Comparison of ENCODE assay signal across 17 cellular contexts in genomic region chr22:37240240-37240940, GRCh38. TPM values are rescaled to one million over a fixed set of nuclear protein-coding genes. Genes with fewer than 3 reads are reported as not detected.
A peak's percentile ranks its signal among the peaks of the same experiment; 100 is the strongest.
DNase-seq lines count a peak whose midpoint lies in the region; ATAC-seq and TF ChIP-seq lines count a peak whose summit lies in the region.
"Had no signal": no experiment of that assay in that cellular context is flagged by ENCODE, and none has a peak within 500 bp of the region (broad histone marks: within the 10 kb centered on the region; RNA-seq: fewer than 3 reads in every experiment).

No MANE protein-coding gene starts in this region.

- peak overlapping the region; percentile 80 for H3K27ac ChIP-seq in RWPE1

- TF ChIP-seq CTCF in RWPE1 (conservative IDR thresholded peaks at IDR 0.05; ENCODE audit: low read depth), result no peak

- peaks cover 79% of the 10 kb centered on the region for H3K4me1 Mint-ChIP-seq in activated CD4-positive, alpha-beta T cell treated with anti-CD3 and anti-CD28 coated beads, Interleukin-2, amount 10 ng/mL, durations not matched to agents 7 days and 5 days
- H3K4me1 Mint-ChIP-seq in central memory CD8-positive, alpha-beta T cell, result peaks cover 91% of the 10 kb centered on the region
- peaks cover 94% of the 10 kb centered on the region for H3K4me1 Mint-ChIP-seq in stimulated activated memory B cell treated with anti-CD40 and anti-IgM and Interleukin-4, amounts not matched to agents 10 μg/mL and 1 μg/mL and 100 μg/mL, for 72 hours

- no peaks in the 10 kb centered on the region for H3K9me3 Mint-ChIP-seq in activated CD4-positive, alpha-beta T cell treated with anti-CD3 and anti-CD28 coated beads, Interleukin-2, amount 10 ng/mL, durations not matched to agents 7 days and 5 days
- no peaks in the 10 kb centered on the region for H3K9me3 Mint-ChIP-seq in central memory CD8-positive, alpha-beta T cell
- H3K9me3 Mint-ChIP-seq in stimulated activated memory B cell treated with anti-CD40 and anti-IgM and Interleukin-4, amounts not matched to agents 10 μg/mL and 1 μg/mL and 100 μg/mL, for 72 hours, result no peaks in the 10 kb centered on the region

- CTCF ChIA-PET in activated CD4-positive, alpha-beta T cell treated with anti-CD3 and anti-CD28 coated beads, Interleukin-2, amount 10 ng/mL, durations not matched to agents 7 days and 5 days (lab: Charles Lee), result interaction anchor here (0.8 to 7.3 kb wide), 5 partner anchors 9 to 93 kb away, joined by 3 to 80 read pairs (median 5); no protein-coding TSS in a partner anchor
- CTCF ChIA-PET in RWPE1 (lab: Yijun Ruan, JAX), result no interaction called here

- H3K36me3 Mint-ChIP-seq in activated CD4-positive, alpha-beta T cell treated with anti-CD3 and anti-CD28 coated beads, Interleukin-2, amount 10 ng/mL, durations not matched to agents 7 days and 5 days (ENCODE audit: low read depth), result peaks cover 81% of the 10 kb centered on the region
- H3K36me3 Mint-ChIP-seq in central memory CD8-positive, alpha-beta T cell (ENCODE audit: insufficient read depth), result peaks cover 65% of the 10 kb centered on the region
- H3K36me3 Mint-ChIP-seq in stimulated activated memory B cell treated with anti-CD40 and anti-IgM and Interleukin-4, amounts not matched to agents 10 μg/mL and 1 μg/mL and 100 μg/mL, for 72 hours, result peaks cover 66% of the 10 kb centered on the region

- POLR2A ChIA-PET in activated CD4-positive, alpha-beta T cell treated with anti-CD3 and anti-CD28 coated beads, Interleukin-2, amount 10 ng/mL, durations not matched to agents 7 days and 5 days (lab: Charles Lee), result interaction anchor here (1.3 kb wide), 1 partner anchor 10 kb away, joined by 4 read pairs; no protein-coding TSS in a partner anchor
- POLR2A ChIA-PET in RWPE1 (lab: Yijun Ruan, JAX; ENCODE audit: low non-redundant PET), result no interaction called here

- H3K4me3 Mint-ChIP-seq in activated CD4-positive, alpha-beta T cell treated with anti-CD3 and anti-CD28 coated beads, Interleukin-2, amount 10 ng/mL, durations not matched to agents 7 days and 5 days, result peak overlapping the region; percentile 99
- peak overlapping the region; percentile 94 for H3K4me3 Mint-ChIP-seq in central memory CD8-positive, alpha-beta T cell
- H3K4me3 Mint-ChIP-seq in stimulated activated memory B cell treated with anti-CD40 and anti-IgM and Interleukin-4, amounts not matched to agents 10 μg/mL and 1 μg/mL and 100 μg/mL, for 72 hours, result peak overlapping the region; percentile 98

- no peak for ATAC-seq in central memory CD8-positive, alpha-beta T cell (replicated peaks; ENCODE audit: extremely low read depth, poor library complexity, severe bottlenecking)
- no peak for ATAC-seq in stimulated activated memory B cell treated with anti-CD40 and anti-IgM and Interleukin-4, amounts not matched to agents 10 μg/mL and 1 μg/mL and 100 μg/mL, for 72 hours
- no peak for ATAC-seq in HG03280 (IDR thresholded peaks at IDR 0.05; ENCODE audit: unreplicated experiment)

- no peak for DNase-seq in activated CD4-positive, alpha-beta T cell treated with anti-CD3 and anti-CD28 coated beads, Interleukin-2, amount 10 ng/mL, durations not matched to agents 7 days and 5 days
- no peak for DNase-seq in activated CD4-positive, alpha-beta T cell treated with anti-CD3 and anti-CD28 coated beads for 48 hours
- DNase-seq in RWPE1 (ENCODE audit: low spot score), result no peak
- no peak for DNase-seq in central memory CD8-positive, alpha-beta T cell (ENCODE audit: low spot score in 2 of 2)
- DNase-seq in T-helper 9 cell, result no peak
- DNase-seq in iPS-NIHi11 (ENCODE audit: low spot score), result no peak
- DNase-seq: cerebellar nuclear complex, esophagus squamous epithelium, NCI-H187, NCI-H524, Right ventricle myocardium superior, upper lobe of left lung had no signal

- H3K27me3 Mint-ChIP-seq in activated CD4-positive, alpha-beta T cell treated with anti-CD3 and anti-CD28 coated beads, Interleukin-2, amount 10 ng/mL, durations not matched to agents 7 days and 5 days, result no peaks in the 10 kb centered on the region
- H3K27me3 Mint-ChIP-seq in central memory CD8-positive, alpha-beta T cell, result no peaks in the 10 kb centered on the region
- H3K27me3 Mint-ChIP-seq in stimulated activated memory B cell treated with anti-CD40 and anti-IgM and Interleukin-4, amounts not matched to agents 10 μg/mL and 1 μg/mL and 100 μg/mL, for 72 hours, result no peaks in the 10 kb centered on the region

- peak overlapping the region; percentile 99 for H3K27ac Mint-ChIP-seq in activated CD4-positive, alpha-beta T cell treated with anti-CD3 and anti-CD28 coated beads, Interleukin-2, amount 10 ng/mL, durations not matched to agents 7 days and 5 days
- peak overlapping the region; percentile 87 for H3K27ac Mint-ChIP-seq in central memory CD8-positive, alpha-beta T cell (ENCODE audit: low read depth)
- H3K27ac Mint-ChIP-seq in stimulated activated memory B cell treated with anti-CD40 and anti-IgM and Interleukin-4, amounts not matched to agents 10 μg/mL and 1 μg/mL and 100 μg/mL, for 72 hours, result peak overlapping the region; percentile 91

RNA-seq across cellular contexts. Expression of gene RAC2, which starts 3.7 kb away (rescaled TPM):
- 1,000 to 10,000 TPM; 1,015 to 1,117 TPM for total RNA-seq in activated CD4-positive, alpha-beta T cell treated with anti-CD3 and anti-CD28 coated beads, Interleukin-2, amount 10 ng/mL, durations not matched to agents 7 days and 5 days

RNA-seq across cellular contexts. Expression of gene SSTR3, which starts 28.1 kb away (rescaled TPM):
- total RNA-seq in activated CD4-positive, alpha-beta T cell treated with anti-CD3 and anti-CD28 coated beads, Interleukin-2, amount 10 ng/mL, durations not matched to agents 7 days and 5 days, result 10 to 100 TPM; 10.1 to 10.2 TPM
- total RNA-seq: A673, esophagus squamous epithelium, LHCN-M2, lower leg skin, Right ventricle myocardium superior had no signal

RNA-seq across cellular contexts. Expression of gene CYTH4, which starts 41.9 kb away (rescaled TPM):
- total RNA-seq in activated CD4-positive, alpha-beta T cell treated with anti-CD3 and anti-CD28 coated beads, Interleukin-2, amount 10 ng/mL, durations not matched to agents 7 days and 5 days, result 100 to 1,000 TPM; 106 to 110 TPM
- total RNA-seq: A673, LHCN-M2 had no signal

RNA-seq across cellular contexts. Expression of gene C1QTNF6, which starts 52.3 kb away (rescaled TPM):
- total RNA-seq in activated CD4-positive, alpha-beta T cell treated with anti-CD3 and anti-CD28 coated beads, Interleukin-2, amount 10 ng/mL, durations not matched to agents 7 days and 5 days, result 1 to 10 TPM; 7.6 to 8.3 TPM
